Comparison of ENCODE assay signal across 1 cellular context in the genomic region with DNA sequence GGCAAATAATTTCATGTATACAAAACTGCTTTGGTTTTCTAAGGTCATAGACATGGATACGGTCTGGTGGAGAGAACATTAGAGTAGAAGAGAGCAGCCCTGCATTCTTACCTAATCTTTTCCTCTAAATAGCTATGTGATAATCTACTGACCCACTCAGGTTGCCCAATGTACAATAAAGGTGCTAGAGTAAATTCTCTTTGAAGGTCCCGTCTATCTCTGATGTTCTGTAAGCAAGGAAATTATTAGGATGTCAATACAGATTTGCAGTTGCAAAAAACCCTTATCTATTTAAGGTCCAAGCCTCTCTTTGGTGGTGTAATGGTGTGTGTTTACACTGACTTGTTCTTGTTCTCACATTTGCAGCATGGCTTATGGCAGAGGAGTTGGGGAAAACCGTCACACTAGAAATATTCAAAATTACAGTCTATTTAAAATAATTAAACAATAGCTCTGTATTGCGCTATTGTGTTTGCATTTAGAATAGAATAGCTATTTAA.
TF ChIP-seq lines count a peak whose summit lies in the region.

No MANE protein-coding gene starts in this region.

TF ChIP-seq in HepG2, 621 proteins besides CTCF, POLR2A, EP300 and RAD21 (continued from another document and continues in another):
- TF ChIP-seq, protein P1, sequence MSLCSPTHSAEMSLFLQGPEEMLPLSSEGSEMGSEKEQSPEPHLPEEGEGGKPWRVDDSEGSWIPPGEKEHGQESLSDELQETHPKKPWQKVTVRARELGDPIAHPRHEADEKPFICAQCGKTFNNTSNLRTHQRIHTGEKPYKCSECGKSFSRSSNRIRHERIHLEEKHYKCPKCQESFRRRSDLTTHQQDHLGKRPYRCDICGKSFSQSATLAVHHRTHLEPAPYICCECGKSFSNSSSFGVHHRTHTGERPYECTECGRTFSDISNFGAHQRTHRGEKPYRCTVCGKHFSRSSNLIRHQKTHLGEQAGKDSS (CRISPR knock-in tag; IDR thresholded peaks at IDR 0.05; ENCODE audit: borderline replicate concordance, low read depth) = 0 out of 2 replicates have a peak, but pooled peaks have one; percentile 46
- peak; percentile 62; the same call in 1 of the 2 replicates for TF ChIP-seq POLR2G (IDR thresholded peaks at IDR 0.05; ENCODE audit: low read depth, low read length)
- TF ChIP-seq PHB2 (IDR thresholded peaks at IDR 0.05; ENCODE audit: partially characterized antibody) = no peak
- 0 out of 2 replicates have a peak, but pooled peaks have one; percentile 48 for TF ChIP-seq BRCA1 (CRISPR knock-in tag; IDR thresholded peaks at IDR 0.05)
- TF ChIP-seq ZBTB21 (CRISPR knock-in tag; IDR thresholded peaks at IDR 0.05) = peak; percentile 74; the same call in 1 of the 2 replicates
- TF ChIP-seq HIC2 (CRISPR knock-in tag; IDR thresholded peaks at IDR 0.05; ENCODE audit: low read depth) = peak; percentile 53; the same call in 1 of the 2 replicates
- peak; percentile 69; the same call in 1 of the 2 replicates for TF ChIP-seq RELA (CRISPR knock-in tag; IDR thresholded peaks at IDR 0.05)
- TF ChIP-seq ZNF768 (CRISPR knock-in tag; IDR thresholded peaks at IDR 0.05) = no peak
- peak; percentile 80; the same call in 1 of the 2 replicates for TF ChIP-seq ZNF615 (CRISPR knock-in tag; IDR thresholded peaks at IDR 0.05; ENCODE audit: borderline replicate concordance)
- no peak for TF ChIP-seq MYNN (CRISPR knock-in tag; IDR thresholded peaks at IDR 0.05; ENCODE audit: low read depth)
- no peak for TF ChIP-seq ZSCAN12 (CRISPR knock-in tag; IDR thresholded peaks at IDR 0.05)
- TF ChIP-seq ZFY (CRISPR knock-in tag; IDR thresholded peaks at IDR 0.05) = no peak
- TF ChIP-seq, protein P2, sequence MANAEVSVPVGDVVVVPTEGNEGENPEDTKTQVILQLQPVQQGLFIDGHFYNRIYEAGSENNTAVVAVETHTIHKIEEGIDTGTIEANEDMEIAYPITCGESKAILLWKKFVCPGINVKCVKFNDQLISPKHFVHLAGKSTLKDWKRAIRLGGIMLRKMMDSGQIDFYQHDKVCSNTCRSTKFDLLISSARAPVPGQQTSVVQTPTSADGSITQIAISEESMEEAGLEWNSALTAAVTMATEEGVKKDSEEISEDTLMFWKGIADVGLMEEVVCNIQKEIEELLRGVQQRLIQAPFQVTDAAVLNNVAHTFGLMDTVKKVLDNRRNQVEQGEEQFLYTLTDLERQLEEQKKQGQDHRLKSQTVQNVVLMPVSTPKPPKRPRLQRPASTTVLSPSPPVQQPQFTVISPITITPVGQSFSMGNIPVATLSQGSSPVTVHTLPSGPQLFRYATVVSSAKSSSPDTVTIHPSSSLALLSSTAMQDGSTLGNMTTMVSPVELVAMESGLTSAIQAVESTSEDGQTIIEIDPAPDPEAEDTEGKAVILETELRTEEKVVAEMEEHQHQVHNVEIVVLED (CRISPR knock-in tag; IDR thresholded peaks at IDR 0.05; ENCODE audit: borderline replicate concordance) = no peak
- TF ChIP-seq CENPT (CRISPR knock-in tag; IDR thresholded peaks at IDR 0.05; ENCODE audit: low read depth) = no peak
- TF ChIP-seq ZNF180 (CRISPR knock-in tag; IDR thresholded peaks at IDR 0.05; ENCODE audit: borderline replicate concordance, low read depth) = no peak
- TF ChIP-seq, protein P3, sequence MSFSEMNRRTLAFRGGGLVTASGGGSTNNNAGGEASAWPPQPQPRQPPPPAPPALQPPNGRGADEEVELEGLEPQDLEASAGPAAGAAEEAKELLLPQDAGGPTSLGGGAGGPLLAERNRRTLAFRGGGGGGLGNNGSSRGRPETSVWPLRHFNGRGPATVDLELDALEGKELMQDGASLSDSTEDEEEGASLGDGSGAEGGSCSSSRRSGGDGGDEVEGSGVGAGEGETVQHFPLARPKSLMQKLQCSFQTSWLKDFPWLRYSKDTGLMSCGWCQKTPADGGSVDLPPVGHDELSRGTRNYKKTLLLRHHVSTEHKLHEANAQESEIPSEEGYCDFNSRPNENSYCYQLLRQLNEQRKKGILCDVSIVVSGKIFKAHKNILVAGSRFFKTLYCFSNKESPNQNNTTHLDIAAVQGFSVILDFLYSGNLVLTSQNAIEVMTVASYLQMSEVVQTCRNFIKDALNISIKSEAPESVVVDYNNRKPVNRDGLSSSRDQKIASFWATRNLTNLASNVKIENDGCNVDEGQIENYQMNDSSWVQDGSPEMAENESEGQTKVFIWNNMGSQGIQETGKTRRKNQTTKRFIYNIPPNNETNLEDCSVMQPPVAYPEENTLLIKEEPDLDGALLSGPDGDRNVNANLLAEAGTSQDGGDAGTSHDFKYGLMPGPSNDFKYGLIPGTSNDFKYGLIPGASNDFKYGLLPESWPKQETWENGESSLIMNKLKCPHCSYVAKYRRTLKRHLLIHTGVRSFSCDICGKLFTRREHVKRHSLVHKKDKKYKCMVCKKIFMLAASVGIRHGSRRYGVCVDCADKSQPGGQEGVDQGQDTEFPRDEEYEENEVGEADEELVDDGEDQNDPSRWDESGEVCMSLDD (CRISPR knock-in tag; IDR thresholded peaks at IDR 0.05; ENCODE audit: borderline replicate concordance) = 0 out of 2 replicates have a peak, but pooled peaks have one; percentile 58
- TF ChIP-seq, protein P4, sequence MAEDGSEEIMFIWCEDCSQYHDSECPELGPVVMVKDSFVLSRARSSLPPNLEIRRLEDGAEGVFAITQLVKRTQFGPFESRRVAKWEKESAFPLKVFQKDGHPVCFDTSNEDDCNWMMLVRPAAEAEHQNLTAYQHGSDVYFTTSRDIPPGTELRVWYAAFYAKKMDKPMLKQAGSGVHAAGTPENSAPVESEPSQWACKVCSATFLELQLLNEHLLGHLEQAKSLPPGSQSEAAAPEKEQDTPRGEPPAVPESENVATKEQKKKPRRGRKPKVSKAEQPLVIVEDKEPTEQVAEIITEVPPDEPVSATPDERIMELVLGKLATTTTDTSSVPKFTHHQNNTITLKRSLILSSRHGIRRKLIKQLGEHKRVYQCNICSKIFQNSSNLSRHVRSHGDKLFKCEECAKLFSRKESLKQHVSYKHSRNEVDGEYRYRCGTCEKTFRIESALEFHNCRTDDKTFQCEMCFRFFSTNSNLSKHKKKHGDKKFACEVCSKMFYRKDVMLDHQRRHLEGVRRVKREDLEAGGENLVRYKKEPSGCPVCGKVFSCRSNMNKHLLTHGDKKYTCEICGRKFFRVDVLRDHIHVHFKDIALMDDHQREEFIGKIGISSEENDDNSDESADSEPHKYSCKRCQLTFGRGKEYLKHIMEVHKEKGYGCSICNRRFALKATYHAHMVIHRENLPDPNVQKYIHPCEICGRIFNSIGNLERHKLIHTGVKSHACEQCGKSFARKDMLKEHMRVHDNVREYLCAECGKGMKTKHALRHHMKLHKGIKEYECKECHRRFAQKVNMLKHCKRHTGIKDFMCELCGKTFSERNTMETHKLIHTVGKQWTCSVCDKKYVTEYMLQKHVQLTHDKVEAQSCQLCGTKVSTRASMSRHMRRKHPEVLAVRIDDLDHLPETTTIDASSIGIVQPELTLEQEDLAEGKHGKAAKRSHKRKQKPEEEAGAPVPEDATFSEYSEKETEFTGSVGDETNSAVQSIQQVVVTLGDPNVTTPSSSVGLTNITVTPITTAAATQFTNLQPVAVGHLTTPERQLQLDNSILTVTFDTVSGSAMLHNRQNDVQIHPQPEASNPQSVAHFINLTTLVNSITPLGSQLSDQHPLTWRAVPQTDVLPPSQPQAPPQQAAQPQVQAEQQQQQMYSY (CRISPR knock-in tag; IDR thresholded peaks at IDR 0.05) = peak; percentile 29; the same call in 1 of the 2 replicates
- no peak for TF ChIP-seq ZNF567 (CRISPR knock-in tag; IDR thresholded peaks at IDR 0.05; ENCODE audit: borderline replicate concordance)
- TF ChIP-seq ZNF557 (CRISPR knock-in tag; IDR thresholded peaks at IDR 0.05) = 0 out of 2 replicates have a peak, but pooled peaks have one; percentile 82
- TF ChIP-seq SIX4 (CRISPR knock-in tag; IDR thresholded peaks at IDR 0.05) = peak; percentile 93
- TF ChIP-seq, protein P5, sequence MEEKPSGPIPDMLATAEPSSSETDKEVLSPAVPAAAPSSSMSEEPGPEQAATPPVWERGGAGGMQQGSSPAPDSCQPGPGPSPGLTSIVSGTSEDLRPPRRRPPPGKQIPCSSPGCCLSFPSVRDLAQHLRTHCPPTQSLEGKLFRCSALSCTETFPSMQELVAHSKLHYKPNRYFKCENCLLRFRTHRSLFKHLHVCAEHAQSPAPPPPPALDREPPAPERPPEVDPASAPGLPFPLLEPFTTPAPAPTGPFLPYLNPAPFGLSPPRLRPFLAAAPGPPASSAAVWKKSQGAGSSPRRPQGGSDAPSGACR (CRISPR knock-in tag; IDR thresholded peaks at IDR 0.05) = peak; percentile 92
- TF ChIP-seq PAF1 (CRISPR knock-in tag; IDR thresholded peaks at IDR 0.05) = no peak
- no peak for TF ChIP-seq SYNCRIP (IDR thresholded peaks at IDR 0.05; ENCODE audit: insufficient read depth, low read depth, low read length)
- TF ChIP-seq SALL2 (CRISPR knock-in tag; IDR thresholded peaks at IDR 0.05) = 0 out of 2 replicates have a peak, but pooled peaks have one; percentile 72
- no peak for TF ChIP-seq ZFP91 (CRISPR knock-in tag; IDR thresholded peaks at IDR 0.05; ENCODE audit: borderline replicate concordance)
- no peak for TF ChIP-seq ZNF260 (CRISPR knock-in tag; IDR thresholded peaks at IDR 0.05; ENCODE audit: borderline replicate concordance, low read depth)
- peak; percentile 100 for TF ChIP-seq MED1 (CRISPR knock-in tag; IDR thresholded peaks at IDR 0.05)
- no peak for TF ChIP-seq ZNF17 (CRISPR knock-in tag; IDR thresholded peaks at IDR 0.05)
- no peak; the same call in 1 of the 2 replicates for TF ChIP-seq ZNF230 (CRISPR knock-in tag; IDR thresholded peaks at IDR 0.05)
- peak; percentile 88 for TF ChIP-seq TMF1 (CRISPR knock-in tag; IDR thresholded peaks at IDR 0.05; ENCODE audit: low read depth)
- no peak; the same call in 1 of the 2 replicates for TF ChIP-seq ZNF558 (CRISPR knock-in tag; IDR thresholded peaks at IDR 0.05; ENCODE audit: borderline replicate concordance)
- no peak for TF ChIP-seq KMT2A (CRISPR knock-in tag; IDR thresholded peaks at IDR 0.05)
- TF ChIP-seq ZNF407 (CRISPR knock-in tag; IDR thresholded peaks at IDR 0.05; ENCODE audit: not compliant biosample characterization) = no peak
